In genomic region chr6:19830171-19830570, GRCh38 we compare ENCODE assay signal across 31 cellular contexts. TPM values are rescaled to one million over a fixed set of nuclear protein-coding genes. Genes with fewer than 3 reads are reported as not detected.
DNase-seq lines count a peak whose midpoint lies in the region; ATAC-seq, FAIRE-seq and TF ChIP-seq lines count a peak whose summit lies in the region.
"Had no signal": no experiment of that assay in that cellular context is flagged by ENCODE, and none has a peak within 500 bp of the region (broad histone marks: within the 10 kb centered on the region; RNA-seq: fewer than 3 reads in every experiment).

No MANE protein-coding gene starts in this region.

- BruUV-seq in HepG2 (replicated peaks; lab: Mats Ljungman, UMichigan) = no TSS peak

- CTCF ChIA-PET in HepG2 (lab: Yijun Ruan, JAX; ENCODE audit: low intra/inter-chr PET ratio, low total read pairs) = no interaction called here

- ATAC-seq in left cardiac atrium (peak; percentile 38 to 70), Right ventricle myocardium inferior (no peak), HepG2 (no peak)
- ATAC-seq: K562, lower lobe of right lung had no signal

- no peak for TF ChIP-seq RAD21 in HepG2 (CRISPR knock-in tag; IDR thresholded peaks at IDR 0.05)

- no peak for TF ChIP-seq EP300 in HepG2 (IDR thresholded peaks at IDR 0.05; ENCODE audit: low read depth in 2 of 2, low read length in 2 of 2)
- TF ChIP-seq EP300 in HepG2 (CRISPR knock-in tag; IDR thresholded peaks at IDR 0.05; ENCODE audit: borderline replicate concordance) = no peak

- TF ChIP-seq POLR2A in HepG2 (IDR thresholded peaks at IDR 0.05; ENCODE audit: insufficient read depth in 1 of 2, low read depth in 2 of 2, low read length in 2 of 2) (no peak), breast epithelium (IDR thresholded peaks at IDR 0.05) (no peak)

- no peaks in the 10 kb centered on the region for H3K9me2 ChIP-seq in Karpas-422 (replicated peaks; ENCODE audit: insufficient read depth, low read length)
- H3K9me2 ChIP-seq: SK-N-SH had no signal

- H3K9me3 ChIP-seq in HepG2 (ENCODE audit: low read length) = no peaks in the 10 kb centered on the region
- H3K9me3 ChIP-seq in Karpas-422 (ENCODE audit: low read length) = peaks cover 3% of the 10 kb centered on the region; the same call in 1 of the 2 replicates
- no peaks in the 10 kb centered on the region for H3K9me3 ChIP-seq in breast epithelium
- H3K9me3 ChIP-seq: HAP-1, lower lobe of right lung, right lobe of liver, SK-N-SH, thoracic aorta, vagina had no signal

- no peaks in the 10 kb centered on the region for H3K79me2 ChIP-seq in HepG2 (ENCODE audit: insufficient read depth, low read length)
- no peaks in the 10 kb centered on the region for H3K79me2 ChIP-seq in Karpas-422 (ENCODE audit: low read length)

- WGBS in HepG2 (ENCODE audit: low lambda C conversion rate) = 57% methylated on average over 2 of the region's 2 CpGs

- H3K4me3 ChIP-seq in choroid plexus epithelial cell (ENCODE audit: low read depth, low read length) (no peak overlapping the region), HepG2 (replicated peaks in 1 of 3; ENCODE audit: insufficient read depth in 1 of 3, low read depth in 2 of 3, low read length in 3 of 3) (no peak overlapping the region), Karpas-422 (ENCODE audit: low read length) (no peak overlapping the region), breast epithelium (no peak overlapping the region)
- H3K4me3 ChIP-seq: dorsolateral prefrontal cortex, HAP-1, K562, lower lobe of right lung, right lobe of liver, thoracic aorta, vagina had no signal

- H3K4me2 ChIP-seq in HepG2 (ENCODE audit: low read depth, low read length) = no peak overlapping the region
- no peak overlapping the region for H3K4me2 ChIP-seq in Karpas-422 (ENCODE audit: low read depth, low read length, poor library complexity, severe bottlenecking)
- H3K4me2 ChIP-seq: SK-N-SH had no signal

- H3K4me1 ChIP-seq in HepG2 (ENCODE audit: insufficient read depth, low read length) (peaks cover 19% of the 10 kb centered on the region), Karpas-422 (ENCODE audit: low read length) (no peaks in the 10 kb centered on the region), breast epithelium (no peaks in the 10 kb centered on the region)
- H3K4me1 ChIP-seq: HAP-1, lower lobe of right lung, right lobe of liver, vagina had no signal

- DNase-seq in left cardiac atrium (no peak), Right ventricle myocardium inferior (ENCODE audit: missing footprints) (no peak), choroid plexus epithelial cell (ENCODE audit: low read depth) (peak; percentile 65), HepG2 (ENCODE audit: low spot score) (peak; percentile 46), Karpas-422 (no peak), Ammon's horn (ENCODE audit: low spot score) (no peak), breast epithelium (ENCODE audit: low spot score in 2 of 2) (no peak), DMS79 (lab: John Stamatoyannopoulos, UW) (no peak)
- DNase-seq: activated CD4-positive, alpha-beta memory T cell treated with anti-CD3 and anti-CD28 coated beads, Interleukin-2, amount 10 ng/mL, durations not matched to agents 7 days and 5 days; activated CD4-positive, CD25-positive, alpha-beta regulatory T cell treated with anti-CD3 and anti-CD28 coated beads, Interleukin-2, amount 50 U/mL, for 72 hours; activated CD8-positive, alpha-beta memory T cell treated with anti-CD3 and anti-CD28 coated beads, Interleukin-2, amount 50 U/mL, for 48 hours; activated naive CD4-positive, alpha-beta T cell treated with anti-CD3 and anti-CD28 coated beads, Interleukin-2, amount 50 U/mL, for 16 hours; AML-193; CD4-positive, alpha-beta memory T cell; DMS153; dorsolateral prefrontal cortex; GDM1; lower lobe of right lung; NCI-H1417 treated with DMSO at 0.1 percent for 48 hours; NCI-H446; posterior cingulate gyrus; right lobe of liver; SK-N-SH; stimulated activated naive CD4-positive, alpha-beta T cell treated with Interleukin-2 at 50 U/mL for 16 hours had no signal

- H3K27me3 ChIP-seq in HepG2 (ENCODE audit: control insufficient read depth in 1 of 2, insufficient read depth in 2 of 2, low read length in 2 of 2) (no peaks in the 10 kb centered on the region), Karpas-422 (ENCODE audit: low read length) (no peaks in the 10 kb centered on the region), breast epithelium (no peaks in the 10 kb centered on the region)
- H3K27me3 ChIP-seq: right lobe of liver, vagina had no signal

- H3K9ac ChIP-seq in HepG2 (ENCODE audit: insufficient read depth, low read depth, low read length) (no peak overlapping the region), Karpas-422 (ENCODE audit: low read length) (no peak overlapping the region)
- H3K9ac ChIP-seq: SK-N-SH had no signal

- no peaks in the 10 kb centered on the region for H4K20me1 ChIP-seq in HepG2 (ENCODE audit: insufficient read depth, low read length)
- no peaks in the 10 kb centered on the region for H4K20me1 ChIP-seq in Karpas-422 (ENCODE audit: insufficient read depth, low read depth, low read length)

- H3K27ac ChIP-seq in HepG2 (ENCODE audit: extremely low read length, insufficient read depth, low read length) (no peak overlapping the region), Karpas-422 (ENCODE audit: low read length) (no peak overlapping the region), breast epithelium (no peak overlapping the region)
- H3K27ac ChIP-seq: 22Rv1, dorsolateral prefrontal cortex, lower lobe of right lung, right lobe of liver, thoracic aorta, vagina had no signal

- POLR2A ChIA-PET in HepG2 (lab: Yijun Ruan, JAX) = no interaction called here

- intact Hi-C loops in left cardiac atrium (cut with DNase I) (no loop called here), Right ventricle myocardium inferior (cut with DNase I) (no loop called here), HepG2 (cut with micrococcal nuclease; ENCODE audit: unreplicated experiment) (no loop called here), breast epithelium (cut with DNase I; ENCODE audit: low total_unique reads) (no loop called here)

- no peaks in the 10 kb centered on the region for H3K36me3 ChIP-seq in HepG2 (replicated peaks in 1 of 2; ENCODE audit: control insufficient read depth in 1 of 2, insufficient read depth in 2 of 2, low read length in 2 of 2)
- no peaks in the 10 kb centered on the region for H3K36me3 ChIP-seq in Karpas-422 (ENCODE audit: insufficient read depth, low read length)
- H3K36me3 ChIP-seq in breast epithelium = no peaks in the 10 kb centered on the region
- H3K36me3 ChIP-seq: HAP-1, lower lobe of right lung, right lobe of liver, thoracic aorta, vagina had no signal

- no peak for FAIRE-seq in HepG2 (lab: Jason Lieb, UNC)
- FAIRE-seq: K562, keratinocyte, TTC549 had no signal

- TF ChIP-seq CTCF in choroid plexus epithelial cell (conservative IDR thresholded peaks at IDR 0.05; ENCODE audit: low read depth, low read length) (no peak), HepG2 (CRISPR knock-in tag; IDR thresholded peaks at IDR 0.05) (no peak), breast epithelium (IDR thresholded peaks at IDR 0.05) (no peak)

- in situ Hi-C loops in HepG2 (cut with HindIII; ENCODE audit: extremely low pct_ligation_motif_present, low pct_unique_long_range_greater_than_20kb) = loop anchor here (25.0 kb wide), 1 partner anchor 1568 kb away; the partner anchor contains the start of gene DEK

- H2AFZ ChIP-seq in HepG2 (ENCODE audit: low read length) = no peak overlapping the region
- H2AFZ ChIP-seq in Karpas-422 (ENCODE audit: low read length) = no peak overlapping the region

TF ChIP-seq in HepG2, 621 proteins besides CTCF, POLR2A, EP300 and RAD21 (continues in another document):
- TF ChIP-seq CCAR2 (optimal IDR thresholded peaks at IDR 0.05; ENCODE audit: low read depth, low read length) (no peak), PREB (CRISPR knock-in tag; IDR thresholded peaks at IDR 0.05) (no peak), ZNF124 (CRISPR knock-in tag; IDR thresholded peaks at IDR 0.05) (no peak), CREB1 (IDR thresholded peaks at IDR 0.05) (0 out of 2 replicates have a peak, but pooled peaks have one; percentile 29), CREB1 (CRISPR knock-in tag; IDR thresholded peaks at IDR 0.05) (no peak)

RNA-seq across cellular contexts. Expression of gene ID4, which starts 7.0 kb away (rescaled TPM):
- 10 to 100 TPM in 1 of 2 donors, 1 to 10 TPM in 1; 9.0 to 44.0 TPM for total RNA-seq in left cardiac atrium
- total RNA-seq in Right ventricle myocardium inferior = 1.6 TPM
- 0.44 and 0.60 TPM in 2 replicates for total RNA-seq in HepG2 (2016; rRNA removed; fragmentation: Illumina TruSeq; extraction: Trizol)
- total RNA-seq in HepG2 (2016; cell fraction: cytosol; rRNA removed; fragmentation: Illumina TruSeq; extraction: Trizol; ENCODE audit: low read depth) = 0.44 and 0.71 TPM in 2 replicates
- total RNA-seq in HepG2 (2016; cell fraction: insoluble cytoplasmic fraction; rRNA removed; fragmentation: Illumina TruSeq; extraction: Trizol) = 0.45 and 0.65 TPM in 2 replicates
- total RNA-seq in HepG2 (2016; cell fraction: membrane; rRNA removed; fragmentation: Illumina TruSeq; extraction: Trizol) = 0.52 and 0.74 TPM in 2 replicates
- total RNA-seq in HepG2 (2016; cell fraction: nucleus; rRNA removed; fragmentation: Illumina TruSeq; extraction: Trizol) = 0.53 and 0.56 TPM in 2 replicates
- polyA plus RNA-seq in HepG2 (2011; rRNA removed) = 0.05 and 0.20 TPM in 2 replicates
- 0.05 and 0.09 TPM in 2 replicates for polyA plus RNA-seq in HepG2 (2011; cell fraction: cytosol; rRNA removed)
- 0.09 and 0.18 TPM in 2 replicates for polyA plus RNA-seq in HepG2 (2011; cell fraction: nucleus; rRNA removed)
- polyA plus RNA-seq in HepG2 (2012) = 0.12 and 0.30 TPM in 2 replicates
- 0.76 and 1.0 TPM in 2 replicates for polyA plus RNA-seq in HepG2 (2016; cell fraction: cytosol; fragmentation: Illumina TruSeq; extraction: Trizol; ENCODE audit: low read depth)
- 0.59 and 0.71 TPM in 2 replicates for polyA plus RNA-seq in HepG2 (2016; cell fraction: insoluble cytoplasmic fraction; fragmentation: Illumina TruSeq; extraction: Trizol; ENCODE audit: low read depth)
- 0.87 and 0.89 TPM in 2 replicates for polyA plus RNA-seq in HepG2 (2016; cell fraction: membrane; fragmentation: Illumina TruSeq; extraction: Trizol; ENCODE audit: low read depth)
- 1.1 and 1.2 TPM in 2 replicates for polyA plus RNA-seq in HepG2 (2016; cell fraction: nucleus; fragmentation: Illumina TruSeq; extraction: Trizol; ENCODE audit: insufficient read depth, low read depth)
- not detected in 2 replicates for polyA minus RNA-seq in HepG2 (2011; rRNA and poly(A)+ RNA removed; ENCODE audit: low replicate concordance)
- polyA minus RNA-seq in HepG2 (2011; cell fraction: cytosol; rRNA and poly(A)+ RNA removed) = not detected in 2 replicates
- 0.50 and 1.9 TPM in 2 replicates for polyA minus RNA-seq in HepG2 (2011; cell fraction: nucleus; rRNA and poly(A)+ RNA removed)
- total RNA-seq in Karpas-422 (2014; rRNA removed; shearing (Covaris generic); ENCODE audit: low replicate concordance) = not detected in 2 replicates
- total RNA-seq in breast epithelium = 10 to 100 TPM; 45.9 to 92.9 (median 57.1) TPM
- total RNA-seq: activated CD4-positive, alpha-beta memory T cell treated with anti-CD3 and anti-CD28 coated beads, Interleukin-2, amount 10 ng/mL, durations not matched to agents 7 days and 5 days; CD4-positive, alpha-beta memory T cell; K562 had no signal
- polyA plus RNA-seq: CD4-positive, alpha-beta memory T cell; K562 had no signal

Comparison
In these comparisons a context has a peak if more than half of its experiments do, and no peak if none do; other contexts are left out.
1. ATAC-seq: peak in left cardiac atrium (2 of 2); none in Right ventricle myocardium inferior (single experiment) and HepG2 (single experiment).
2. DNase-seq: peak in choroid plexus epithelial cell (single experiment) and HepG2 (single experiment); none in left cardiac atrium (single experiment), Right ventricle myocardium inferior (single experiment), Karpas-422 (single experiment), Ammon's horn (single experiment), breast epithelium (0 of 2) and DMS79 (single experiment).